Comparison of ENCODE assay signal across 25 cellular contexts in genomic region chr6:129032602-129033001, GRCh38.
DNase-seq lines count a peak whose midpoint lies in the region; TF ChIP-seq lines count a peak whose summit lies in the region.
"Had no signal": no experiment of that assay in that cellular context is flagged by ENCODE, and none has a peak within 500 bp of the region (broad histone marks: within the 10 kb centered on the region; RNA-seq: fewer than 3 reads in every experiment).

No MANE protein-coding gene starts in this region.

- H3K9me3 ChIP-seq in breast epithelium (no peaks in the 10 kb centered on the region), uterus (no peaks in the 10 kb centered on the region), ovary (no peaks in the 10 kb centered on the region), Peyer's patch (no peaks in the 10 kb centered on the region)
- H3K9me3 ChIP-seq: SJCRH30, stomach, upper lobe of left lung had no signal

- H3K36me3 ChIP-seq in breast epithelium (no peaks in the 10 kb centered on the region), uterus (no peaks in the 10 kb centered on the region), ovary (no peaks in the 10 kb centered on the region), Peyer's patch (no peaks in the 10 kb centered on the region)
- H3K36me3 ChIP-seq: SJCRH30, stomach, upper lobe of left lung had no signal

- H3K27me3 Mint-ChIP-seq in MCF 10A (ENCODE audit: insufficient read depth, unreplicated experiment): peaks cover 70% of the 10 kb centered on the region
- no peaks in the 10 kb centered on the region for H3K27me3 Mint-ChIP-seq in mesothelial cell of epicardium (ENCODE audit: low read depth)
- H3K27me3 Mint-ChIP-seq in glutamatergic neuron (ENCODE audit: unreplicated experiment): no peaks in the 10 kb centered on the region
- H3K27me3 Mint-ChIP-seq: activated CD4-positive, alpha-beta memory T cell treated with anti-CD3 and anti-CD28 coated beads, Interleukin-2, amount 10 ng/mL, durations not matched to agents 7 days and 5 days; memory B cell had no signal

- 50 to 57% (median 52%) methylated on average over 6 of the region's 6 CpGs for WGBS in ovary, 3 donors

- H3K27ac ChIP-seq in breast epithelium (peak overlapping the region; percentile 66 to 70), uterus (peak overlapping the region; percentile 49), ovary (no peak overlapping the region), Peyer's patch (peak overlapping the region in 1 of 4 donors; percentile 0)
- H3K27ac ChIP-seq: epithelial cell of prostate, HL-60, SJCRH30, upper lobe of left lung had no signal

- CTCF ChIA-PET in MCF 10A (lab: Yijun Ruan, JAX): interaction anchor here (0.6 to 0.7 kb wide), 2 partner anchors 102 to 184 kb away, joined by 3 read pairs; no protein-coding TSS in a partner anchor

- no peaks in the 10 kb centered on the region for H3K4me1 ChIP-seq in breast epithelium
- H3K4me1 ChIP-seq in uterus: no peaks in the 10 kb centered on the region
- H3K4me1 ChIP-seq in ovary (ENCODE audit: insufficient read depth): no peaks in the 10 kb centered on the region
- H3K4me1 ChIP-seq in Peyer's patch: no peaks in the 10 kb centered on the region
- H3K4me1 ChIP-seq: stomach, upper lobe of left lung had no signal

- H3K27me3 ChIP-seq in breast epithelium (no peaks in the 10 kb centered on the region), uterus (no peaks in the 10 kb centered on the region), ovary (no peaks in the 10 kb centered on the region), Peyer's patch (no peaks in the 10 kb centered on the region)
- H3K27me3 ChIP-seq: SJCRH30, stomach, upper lobe of left lung had no signal

- H3K36me3 Mint-ChIP-seq in MCF 10A (ENCODE audit: insufficient read depth, unreplicated experiment) (no peaks in the 10 kb centered on the region), mesothelial cell of epicardium (peaks cover 1% of the 10 kb centered on the region), glutamatergic neuron (ENCODE audit: unreplicated experiment) (no peaks in the 10 kb centered on the region)
- H3K36me3 Mint-ChIP-seq: memory B cell; naive thymus-derived CD4-positive, alpha-beta T cell had no signal

- H3K9me3 Mint-ChIP-seq in MCF 10A (ENCODE audit: unreplicated experiment) (no peaks in the 10 kb centered on the region), mesothelial cell of epicardium (no peaks in the 10 kb centered on the region), glutamatergic neuron (ENCODE audit: unreplicated experiment) (no peaks in the 10 kb centered on the region)
- H3K9me3 Mint-ChIP-seq: activated CD4-positive, alpha-beta memory T cell treated with anti-CD3 and anti-CD28 coated beads, Interleukin-2, amount 10 ng/mL, durations not matched to agents 7 days and 5 days had no signal

- no peak for TF ChIP-seq POLR2A in breast epithelium (IDR thresholded peaks at IDR 0.05)
- no peak for TF ChIP-seq POLR2A in uterus (IDR thresholded peaks at IDR 0.05)
- no peak for TF ChIP-seq POLR2A in ovary (IDR thresholded peaks at IDR 0.05)
- TF ChIP-seq POLR2A in Peyer's patch (IDR thresholded peaks at IDR 0.05): no peak

- POLR2A ChIA-PET in MCF 10A (lab: Yijun Ruan, JAX): no interaction called here

- no peak overlapping the region for H3K27ac Mint-ChIP-seq in MCF 10A (ENCODE audit: low read depth, unreplicated experiment)
- H3K27ac Mint-ChIP-seq in mesothelial cell of epicardium: peak overlapping the region; percentile 4
- no peak overlapping the region for H3K27ac Mint-ChIP-seq in glutamatergic neuron (ENCODE audit: unreplicated experiment)
- H3K27ac Mint-ChIP-seq: activated CD4-positive, alpha-beta memory T cell treated with anti-CD3 and anti-CD28 coated beads, Interleukin-2, amount 10 ng/mL, durations not matched to agents 7 days and 5 days; memory B cell; naive thymus-derived CD4-positive, alpha-beta T cell had no signal

- TF ChIP-seq CTCF in breast epithelium (IDR thresholded peaks at IDR 0.05) (no peak), MCF 10A (IDR thresholded peaks at IDR 0.05; ENCODE audit: unreplicated experiment) (no peak), mesothelial cell of epicardium (IDR thresholded peaks at IDR 0.05; ENCODE audit: unreplicated experiment) (no peak), uterus (IDR thresholded peaks at IDR 0.05) (no peak), glutamatergic neuron (IDR thresholded peaks at IDR 0.05; ENCODE audit: partially characterized antibody, unreplicated experiment) (no peak), ovary (IDR thresholded peaks at IDR 0.05) (no peak), Peyer's patch (IDR thresholded peaks at IDR 0.05) (no peak)

- DNase-seq in breast epithelium (ENCODE audit: low spot score in 2 of 2): no peak
- no peak for DNase-seq in MCF 10A (ENCODE audit: unreplicated experiment)
- DNase-seq in fibroblast of the conjunctiva (ENCODE audit: low read depth): peak; percentile 49
- DNase-seq in mesothelial cell of epicardium (ENCODE audit: low spot score in 2 of 2, unreplicated experiment in 2 of 2): no peak
- DNase-seq in uterus: peak; percentile 30 to 54
- DNase-seq in glutamatergic neuron: no peak
- DNase-seq in ovary: no peak
- DNase-seq in Peyer's patch: no peak
- DNase-seq: 8988T; activated CD4-positive, alpha-beta memory T cell treated with anti-CD3 and anti-CD28 coated beads, Interleukin-2, amount 10 ng/mL, durations not matched to agents 7 days and 5 days; activated effector memory CD4-positive, alpha-beta T cell treated with anti-CD3 and anti-CD28 coated beads, Interleukin-2, amount 50 U/mL, for 16 hours; DMS79; GF-D8; Kasumi-1; naive thymus-derived CD4-positive, alpha-beta T cell; NCI-H510A treated with DMSO at 0.1 percent for 48 hours; right cardiac atrium; SJCRH30; stimulated activated CD8-positive, alpha-beta memory T cell treated with anti-CD3 and anti-CD28 coated beads, Interleukin-4, amount 100 ng/mL, for 48 hours; stomach; T-helper 1 cell; upper lobe of left lung had no signal

- H3K4me1 Mint-ChIP-seq in MCF 10A (ENCODE audit: insufficient read depth, unreplicated experiment) (no peaks in the 10 kb centered on the region), mesothelial cell of epicardium (peaks cover 2% of the 10 kb centered on the region), glutamatergic neuron (ENCODE audit: low read depth, unreplicated experiment) (no peaks in the 10 kb centered on the region)
- H3K4me1 Mint-ChIP-seq: activated CD4-positive, alpha-beta memory T cell treated with anti-CD3 and anti-CD28 coated beads, Interleukin-2, amount 10 ng/mL, durations not matched to agents 7 days and 5 days; memory B cell; naive thymus-derived CD4-positive, alpha-beta T cell had no signal

- no TSS peak for BruUV-seq in MCF 10A (replicated peaks; lab: Mats Ljungman, UMichigan)

- TF ChIP-seq EP300 in ovary (IDR thresholded peaks at IDR 0.05): no peak

- H3K4me3 Mint-ChIP-seq in MCF 10A (ENCODE audit: unreplicated experiment): no peak overlapping the region
- H3K4me3 Mint-ChIP-seq in mesothelial cell of epicardium: no peak overlapping the region
- no peak overlapping the region for H3K4me3 Mint-ChIP-seq in glutamatergic neuron (ENCODE audit: unreplicated experiment)
- H3K4me3 Mint-ChIP-seq: activated CD4-positive, alpha-beta memory T cell treated with anti-CD3 and anti-CD28 coated beads, Interleukin-2, amount 10 ng/mL, durations not matched to agents 7 days and 5 days; memory B cell; naive thymus-derived CD4-positive, alpha-beta T cell had no signal

- no peak overlapping the region for H3K4me3 ChIP-seq in breast epithelium
- H3K4me3 ChIP-seq in uterus: no peak overlapping the region
- H3K4me3 ChIP-seq in ovary: no peak overlapping the region
- no peak overlapping the region for H3K4me3 ChIP-seq in Peyer's patch
- H3K4me3 ChIP-seq: SJCRH30, stomach, upper lobe of left lung had no signal

- intact Hi-C loops in breast epithelium (cut with DNase I; ENCODE audit: low total_unique reads): no loop called here
- intact Hi-C loops in MCF 10A (cut with micrococcal nuclease): no loop called here
- intact Hi-C loops in uterus (cut with DNase I; ENCODE audit: low total_unique reads): no loop called here
- intact Hi-C loops in ovary (cut with DNase I): no loop called here

Comparison
In these comparisons a context has a peak if more than half of its experiments do, and no peak if none do; other contexts are left out.
1. DNase-seq: peak in fibroblast of the conjunctiva (single experiment) and uterus (2 of 2); none in breast epithelium (0 of 2), MCF 10A (single experiment), mesothelial cell of epicardium (0 of 2), glutamatergic neuron (single experiment), ovary (0 of 5) and Peyer's patch (0 of 3).
2. H3K27ac ChIP-seq: peak in breast epithelium (2 of 2) and uterus (2 of 2); none in ovary (0 of 2).